ENCODE assay signal across 37 cellular contexts in the genomic region with DNA sequence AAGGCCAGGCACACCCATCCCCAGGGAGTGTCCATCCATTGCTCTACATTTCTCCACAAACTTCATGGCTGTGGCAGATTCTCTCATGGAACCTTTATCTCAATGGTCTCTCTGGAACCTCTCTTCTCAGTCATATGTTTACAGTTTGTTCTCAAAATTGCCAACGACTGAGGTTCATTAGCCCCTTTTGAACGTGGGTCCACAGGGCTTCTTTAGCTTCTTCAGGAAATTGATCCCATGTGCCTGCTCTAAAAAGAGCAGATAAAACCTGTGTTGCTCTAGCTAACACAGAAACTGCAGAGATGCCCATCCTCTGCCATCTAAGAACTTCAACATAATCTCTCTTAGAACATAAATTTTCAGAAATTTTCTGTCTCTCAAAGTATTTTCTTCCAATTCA. TPM values are rescaled to one million over a fixed set of nuclear protein-coding genes. Genes with fewer than 3 reads are reported as not detected.
"Had no signal": no experiment of that assay in that cellular context is flagged by ENCODE, and none has a peak within 500 bp of the region (broad histone marks: within the 10 kb centered on the region; RNA-seq: fewer than 3 reads in every experiment).

OR6C4 (plus strand) TSS at position 301 of the 400 bp plus-strand sequence. CDS start 1,625 bp downstream, outside the sequence.

- H3K9me3 ChIP-seq: adrenal gland, body of pancreas had no signal

- H3K4me3 ChIP-seq: adrenal gland, body of pancreas, breast epithelium had no signal

- H3K4me1 ChIP-seq: adrenal gland, body of pancreas, breast epithelium had no signal

- H3K27ac Mint-ChIP-seq: activated B cell treated with CpG ODN at 0.5 μM for 24 hours; activated CD4-positive, alpha-beta memory T cell treated with anti-CD3 and anti-CD28 coated beads for 36 hours; activated CD4-positive, alpha-beta T cell treated with anti-CD3 and anti-CD28 coated beads, Interleukin-2, amount 10 ng/mL, durations not matched to agents 24 days and 14 days; activated CD8-positive, alpha-beta T cell treated with anti-CD3 and anti-CD28 coated beads for 36 hours; activated naive CD4-positive, alpha-beta T cell treated with anti-CD3 and anti-CD28 coated beads for 36 hours; activated naive CD4-positive, alpha-beta T cell treated with anti-CD3 and anti-CD28 coated beads, Interleukin-2, amount 50 U/mL, for 72 hours; activated naive CD8-positive, alpha-beta T cell treated with anti-CD3 and anti-CD28 coated beads for 36 hours; activated T-cell treated with anti-CD3 and anti-CD28 coated beads, Interleukin-2, amount 50 U/mL, for 72 hours; activated T-helper 1 cell treated with anti-CD3 and anti-CD28 coated beads, Interleukin-12 subunit alpha, Interleukin-12 subunit beta, Interleukin-2, Interleukin-4 antibody, amounts not matched to agents 30 ng/mL and 10 ng/mL and 1 ng/mL, durations not matched to agents 14 hours and 24 hours and 36 hours; activated T-helper 17 cell treated with anti-CD3 and anti-CD28 coated beads, Interleukin-2, amount 50 U/mL, for 72 hours; T-helper 1 cell treated with Interleukin-12 subunit alpha and Interleukin-12 subunit beta and Interleukin-4 antibody, amounts not matched to agents 30 μg/mL and 1 μg/mL, for 36 hours had no signal

- H3K36me3 ChIP-seq: adrenal gland, brain microvascular endothelial cell, breast epithelium had no signal

- DNase-seq: activated B cell treated with CpG ODN at 0.5 μM for 24 hours; activated CD4-positive, alpha-beta memory T cell treated with anti-CD3 and anti-CD28 coated beads for 36 hours; activated CD4-positive, alpha-beta T cell treated with anti-CD3 and anti-CD28 coated beads for 4 hours; activated CD4-positive, alpha-beta T cell treated with anti-CD3 and anti-CD28 coated beads, Interleukin-2, amount 10 ng/mL, durations not matched to agents 24 days and 14 days; activated CD4-positive, alpha-beta T cell treated with anti-CD3 and anti-CD28 coated beads, Interleukin-2, amount 50 U/mL, for 1 hour; activated CD4-positive, alpha-beta T cell treated with anti-CD3 and anti-CD28 coated beads, Interleukin-2, amount 50 U/mL, for 4 hours; activated CD4-positive, CD25-positive, alpha-beta regulatory T cell treated with anti-CD3 and anti-CD28 coated beads, Interleukin-2, amount 50 U/mL, for 72 hours; activated CD8-positive, alpha-beta memory T cell treated with anti-CD3 and anti-CD28 coated beads, Interleukin-2, amount 50 U/mL, for 4 hours; activated CD8-positive, alpha-beta T cell treated with anti-CD3 and anti-CD28 coated beads for 36 hours; activated effector memory CD4-positive, alpha-beta T cell treated with anti-CD3 and anti-CD28 coated beads, Interleukin-2, amount 50 U/mL, for 16 hours; activated gamma-delta T cell treated with Interleukin-2 at 50 U/mL for 16 hours; activated naive CD4-positive, alpha-beta T cell; activated naive CD4-positive, alpha-beta T cell treated with anti-CD3 and anti-CD28 coated beads for 36 hours; activated naive CD4-positive, alpha-beta T cell treated with anti-CD3 and anti-CD28 coated beads, Interleukin-2, amount 50 U/mL, for 16 hours; activated naive CD8-positive, alpha-beta T cell treated with anti-CD3 and anti-CD28 coated beads for 36 hours; activated T-cell treated with anti-CD3 and anti-CD28 coated beads for 4 hours; activated T-cell treated with anti-CD3 and anti-CD28 coated beads, Interleukin-2, amount 50 U/mL, for 1 hour; activated T-cell treated with anti-CD3 and anti-CD28 coated beads, Interleukin-2, amount 50 U/mL, for 4 hours; activated T-cell treated with anti-CD3 and anti-CD28 coated beads, Interleukin-2, amount 50 U/mL, for 72 hours; adrenal gland; amniotic stem cell; aorta; body of pancreas; brain microvascular endothelial cell; central memory CD4-positive, alpha-beta T cell; T-helper 9 cell had no signal

- H3K4me3 Mint-ChIP-seq: activated B cell treated with CpG ODN at 0.5 μM for 24 hours; activated CD4-positive, alpha-beta memory T cell treated with anti-CD3 and anti-CD28 coated beads for 36 hours; activated CD4-positive, alpha-beta T cell treated with anti-CD3 and anti-CD28 coated beads, Interleukin-2, amount 10 ng/mL, durations not matched to agents 24 days and 14 days; activated CD8-positive, alpha-beta T cell treated with anti-CD3 and anti-CD28 coated beads for 36 hours; activated naive CD4-positive, alpha-beta T cell treated with anti-CD3 and anti-CD28 coated beads for 36 hours; activated naive CD8-positive, alpha-beta T cell treated with anti-CD3 and anti-CD28 coated beads for 36 hours; activated T-cell treated with anti-CD3 and anti-CD28 coated beads, Interleukin-2, amount 50 U/mL, for 4 hours; activated T-cell treated with anti-CD3 and anti-CD28 coated beads, Interleukin-2, amount 50 U/mL, for 72 hours; activated T-helper 1 cell treated with anti-CD3 and anti-CD28 coated beads, Interleukin-12 subunit alpha, Interleukin-12 subunit beta, Interleukin-2, Interleukin-4 antibody, amounts not matched to agents 30 ng/mL and 10 ng/mL and 1 ng/mL, durations not matched to agents 14 hours and 24 hours and 36 hours; activated T-helper 17 cell treated with anti-CD3 and anti-CD28 coated beads, Interleukin-2, amount 50 U/mL, for 72 hours; T-helper 1 cell treated with Interleukin-12 subunit alpha and Interleukin-12 subunit beta and Interleukin-4 antibody, amounts not matched to agents 30 μg/mL and 1 μg/mL, for 36 hours had no signal

- H3K4me1 Mint-ChIP-seq: activated B cell treated with CpG ODN at 0.5 μM for 24 hours; activated CD4-positive, alpha-beta T cell treated with anti-CD3 and anti-CD28 coated beads, Interleukin-2, amount 10 ng/mL, durations not matched to agents 24 days and 14 days; activated naive CD8-positive, alpha-beta T cell treated with anti-CD3 and anti-CD28 coated beads for 36 hours; activated T-helper 17 cell treated with anti-CD3 and anti-CD28 coated beads, Interleukin-2, amount 50 U/mL, for 72 hours had no signal

- H3K27ac ChIP-seq: adrenal gland, body of pancreas, brain microvascular endothelial cell, breast epithelium, VCaP had no signal

- H3K9me3 Mint-ChIP-seq: activated B cell treated with CpG ODN at 0.5 μM for 24 hours; activated CD4-positive, alpha-beta memory T cell treated with anti-CD3 and anti-CD28 coated beads for 36 hours; activated CD4-positive, alpha-beta T cell treated with anti-CD3 and anti-CD28 coated beads, Interleukin-2, amount 10 ng/mL, durations not matched to agents 24 days and 14 days; activated CD8-positive, alpha-beta T cell treated with anti-CD3 and anti-CD28 coated beads for 36 hours; activated naive CD4-positive, alpha-beta T cell treated with anti-CD3 and anti-CD28 coated beads for 36 hours; activated naive CD8-positive, alpha-beta T cell treated with anti-CD3 and anti-CD28 coated beads for 36 hours; activated T-helper 1 cell treated with anti-CD3 and anti-CD28 coated beads, Interleukin-12 subunit alpha, Interleukin-12 subunit beta, Interleukin-2, Interleukin-4 antibody, amounts not matched to agents 30 ng/mL and 10 ng/mL and 1 ng/mL, durations not matched to agents 14 hours and 24 hours and 36 hours; activated T-helper 17 cell treated with anti-CD3 and anti-CD28 coated beads, Interleukin-2, amount 50 U/mL, for 72 hours had no signal

- H3K36me3 Mint-ChIP-seq: activated CD4-positive, alpha-beta memory T cell treated with anti-CD3 and anti-CD28 coated beads for 36 hours; activated naive CD8-positive, alpha-beta T cell treated with anti-CD3 and anti-CD28 coated beads for 36 hours had no signal

- ATAC-seq: activated CD8-positive, alpha-beta T cell treated with anti-CD3 and anti-CD28 coated beads for 36 hours; activated naive CD4-positive, alpha-beta T cell treated with anti-CD3 and anti-CD28 coated beads, Interleukin-2, amount 50 U/mL, for 72 hours; activated T-cell treated with anti-CD3 and anti-CD28 coated beads, Interleukin-2, amount 50 U/mL, for 4 hours; activated T-cell treated with anti-CD3 and anti-CD28 coated beads, Interleukin-2, amount 50 U/mL, for 72 hours; activated T-helper 17 cell treated with anti-CD3 and anti-CD28 coated beads, Interleukin-2, amount 50 U/mL, for 72 hours; body of pancreas had no signal

- H3K27me3 ChIP-seq: adrenal gland, body of pancreas, brain microvascular endothelial cell, breast epithelium had no signal

RNA-seq across cellular contexts. Expression of gene OR6C4, which starts in this region (rescaled TPM):
- total RNA-seq: activated B cell treated with CpG ODN at 0.5 μM for 24 hours; activated CD4-positive, alpha-beta memory T cell treated with anti-CD3 and anti-CD28 coated beads for 36 hours; activated CD4-positive, alpha-beta T cell treated with anti-CD3 and anti-CD28 coated beads, Interleukin-2, amount 10 ng/mL, durations not matched to agents 24 days and 14 days; activated CD8-positive, alpha-beta memory T cell treated with anti-CD3 and anti-CD28 coated beads for 36 hours; activated CD8-positive, alpha-beta T cell treated with anti-CD3 and anti-CD28 coated beads for 36 hours; activated naive CD4-positive, alpha-beta T cell treated with anti-CD3 and anti-CD28 coated beads for 36 hours; activated naive CD4-positive, alpha-beta T cell treated with anti-CD3 and anti-CD28 coated beads, Interleukin-2, amount 50 U/mL, for 72 hours; activated naive CD8-positive, alpha-beta T cell treated with anti-CD3 and anti-CD28 coated beads for 36 hours; activated T-cell treated with anti-CD3 and anti-CD28 coated beads, Interleukin-2, amount 50 U/mL, for 4 hours; activated T-cell treated with anti-CD3 and anti-CD28 coated beads, Interleukin-2, amount 50 U/mL, for 72 hours; activated T-helper 1 cell treated with anti-CD3 and anti-CD28 coated beads, Interleukin-12 subunit alpha, Interleukin-12 subunit beta, Interleukin-2, Interleukin-4 antibody, amounts not matched to agents 30 ng/mL and 10 ng/mL and 1 ng/mL, durations not matched to agents 14 hours and 24 hours and 36 hours; activated T-helper 17 cell treated with anti-CD3 and anti-CD28 coated beads, Interleukin-2, amount 50 U/mL, for 72 hours; adrenal gland; aorta; astrocyte; body of pancreas; breast epithelium; cardiac septum; cerebellum; T-helper 2 cell treated with Interferon-gamma antibody and Interleukin-4, amounts not matched to agents 100 ng/mL and 5 ng/mL, for 36 hours had no signal
- polyA plus RNA-seq: adrenal gland, aorta had no signal
